In genomic region chr17:63838586-63839184, GRCh38 we compare ENCODE assay signal across 1 cellular context.
TF ChIP-seq lines count a peak whose summit lies in the region.

No MANE protein-coding gene starts in this region.

TF ChIP-seq in HEK293T, 16 proteins besides CTCF, POLR2A, EP300 and RAD21 (continued from another document):
- TF ChIP-seq PKNOX1 (IDR thresholded peaks at IDR 0.05) = no peak
